In genomic region chr17:45675012-45675411, GRCh38 we compare ENCODE assay signal across 24 cellular contexts.
"Had no signal": no experiment of that assay in that cellular context is flagged by ENCODE, and none has a peak within 500 bp of the region (broad histone marks: within the 10 kb centered on the region; RNA-seq: fewer than 3 reads in every experiment).

No MANE protein-coding gene starts in this region.

- H3K27me3 ChIP-seq: body of pancreas, foreskin keratinocyte, upper lobe of left lung had no signal

- H3K4me1 ChIP-seq: body of pancreas, esophagus muscularis mucosa, foreskin keratinocyte, heart right ventricle, upper lobe of left lung had no signal

- FAIRE-seq: colon had no signal

- H3K27ac ChIP-seq: body of pancreas, esophagus muscularis mucosa, foreskin keratinocyte, heart right ventricle, neutrophil, skin epidermis, upper lobe of left lung had no signal

- H3K4me3 ChIP-seq: body of pancreas, esophagus muscularis mucosa, heart right ventricle, skin epidermis, upper lobe of left lung had no signal

- H3K36me3 ChIP-seq: esophagus muscularis mucosa, heart right ventricle, neutrophil, upper lobe of left lung had no signal

- DNase-seq: activated B cell treated with CpG ODN at 0.5 μM for 24 hours; activated CD4-positive, alpha-beta T cell treated with anti-CD3 and anti-CD28 coated beads, Interleukin-2, amount 50 U/mL, for 1 hour; activated CD8-positive, alpha-beta memory T cell treated with anti-CD3 and anti-CD28 coated beads, Interleukin-2, amount 10 ng/mL, durations not matched to agents 7 days and 5 days; activated CD8-positive, alpha-beta T cell treated with anti-CD3 and anti-CD28 coated beads, Interleukin-2, amount 10 ng/mL, durations not matched to agents 7 days and 5 days; activated naive CD4-positive, alpha-beta T cell; activated T-cell treated with anti-CD3 and anti-CD28 coated beads, Interleukin-2, amount 50 U/mL, for 48 hours; body of pancreas; dermis blood vessel endothelial cell; effector CD4-positive, alpha-beta T cell; foreskin keratinocyte; heart right ventricle; mammary epithelial cell; naive B cell; nephron progenitor cell; retina; stimulated activated CD4-positive, alpha-beta T cell treated with anti-CD3 and anti-CD28 coated beads, Interleukin-4, amount 100 ng/mL, for 24 hours; stimulated activated CD8-positive, alpha-beta memory T cell treated with anti-CD3 and anti-CD28 coated beads, Interleukin-4, amount 100 ng/mL, for 48 hours; stimulated activated naive CD8-positive, alpha-beta T cell treated with anti-CD3 and anti-CD28 coated beads, Interleukin-15, amount 100 ng/mL, for 72 hours; substantia nigra had no signal

- H3K9me3 ChIP-seq: body of pancreas, neutrophil had no signal
